Comparison of ENCODE assay signal across 9 cellular contexts in the genomic region with DNA sequence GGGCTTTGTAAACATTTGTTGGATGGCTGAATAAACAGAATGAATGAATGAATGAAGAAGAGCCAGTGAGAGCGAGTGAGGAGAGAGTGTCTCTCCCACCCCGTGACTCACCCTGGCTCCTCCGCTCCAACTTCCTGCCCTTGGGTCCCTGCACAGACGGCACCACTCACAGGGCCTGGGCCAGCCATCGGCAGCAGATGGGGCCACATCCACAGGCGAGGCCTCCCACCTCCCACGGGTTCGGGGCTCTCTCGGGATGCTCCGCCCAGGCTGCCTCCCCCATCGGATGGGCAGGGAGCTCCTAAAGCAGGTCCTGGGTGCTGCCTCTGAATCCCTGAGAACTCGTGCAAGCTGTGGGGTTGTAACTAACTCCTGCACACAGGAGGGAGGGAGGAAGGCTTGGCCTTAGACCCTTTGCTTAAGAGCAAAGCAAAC. TPM values are rescaled to one million over a fixed set of nuclear protein-coding genes. Genes with fewer than 3 reads are reported as not detected.
DNase-seq lines count a peak whose midpoint lies in the region; ATAC-seq and TF ChIP-seq lines count a peak whose summit lies in the region.
"Had no signal": no experiment of that assay in that cellular context is flagged by ENCODE, and none has a peak within 500 bp of the region (broad histone marks: within the 10 kb centered on the region; RNA-seq: fewer than 3 reads in every experiment).

No MANE protein-coding gene starts in this region.

- H3K27me3 ChIP-seq in SJCRH30, result no peaks in the 10 kb centered on the region
- H3K27me3 ChIP-seq in rectal smooth muscle tissue (ENCODE audit: control insufficient read depth, insufficient read depth, low read length), result no peaks in the 10 kb centered on the region
- H3K27me3 ChIP-seq: neutrophil had no signal

- H3K9me3 ChIP-seq in HEK293 (ENCODE audit: control insufficient read depth, insufficient read depth, low read depth, low read length), result no peaks in the 10 kb centered on the region
- no peaks in the 10 kb centered on the region for H3K9me3 ChIP-seq in SJCRH30 (replicated peaks)
- H3K9me3 ChIP-seq: neutrophil had no signal

- peaks cover 10% of the 10 kb centered on the region for H3K27me3 Mint-ChIP-seq in glutamatergic neuron (ENCODE audit: unreplicated experiment)
- H3K27me3 Mint-ChIP-seq in activated CD4-positive, alpha-beta memory T cell treated with anti-CD3 and anti-CD28 coated beads for 36 hours, result no peaks in the 10 kb centered on the region

- DNase-seq in SJCRH30 (peak; percentile 24 to 34), glutamatergic neuron (peak; percentile 38), middle frontal gyrus (ENCODE audit: extremely low spot score, low spot score) (no peak), NCI-H69 (lab: John Stamatoyannopoulos, UW) (no peak)
- no peak for DNase-seq in activated CD4-positive, alpha-beta memory T cell treated with anti-CD3 and anti-CD28 coated beads for 36 hours

- no peak overlapping the region; the same call in 1 of the 2 replicates for H3K27ac ChIP-seq in HEK293 (ENCODE audit: extremely low read depth, low read depth, low read length)
- no peak overlapping the region for H3K27ac ChIP-seq in SJCRH30
- peak overlapping the region; percentile 58 for H3K27ac ChIP-seq in rectal smooth muscle tissue (ENCODE audit: low read depth, low read length)
- H3K27ac ChIP-seq: neutrophil had no signal

- intact Hi-C loops in activated CD4-positive, alpha-beta memory T cell treated with anti-CD3 and anti-CD28 coated beads for 36 hours (cut with micrococcal nuclease), result loop anchor here (5.0 kb wide), 1 partner anchor 365 kb away; no protein-coding TSS in a partner anchor

- TF ChIP-seq CTCF in HEK293 (tag by site-specific recombination; IDR thresholded peaks at IDR 0.05), result no peak
- TF ChIP-seq CTCF in glutamatergic neuron (IDR thresholded peaks at IDR 0.05; ENCODE audit: partially characterized antibody, unreplicated experiment), result no peak

- peaks cover 14% of the 10 kb centered on the region for H3K4me1 Mint-ChIP-seq in glutamatergic neuron (ENCODE audit: low read depth, unreplicated experiment)
- H3K4me1 Mint-ChIP-seq in activated CD4-positive, alpha-beta memory T cell treated with anti-CD3 and anti-CD28 coated beads for 36 hours (ENCODE audit: low read depth), result peaks cover 15% of the 10 kb centered on the region

- no peak overlapping the region for H3K27ac Mint-ChIP-seq in glutamatergic neuron (ENCODE audit: unreplicated experiment)
- H3K27ac Mint-ChIP-seq in activated CD4-positive, alpha-beta memory T cell treated with anti-CD3 and anti-CD28 coated beads for 36 hours, result no peak overlapping the region

- no peak for ATAC-seq in HG03432 (IDR thresholded peaks at IDR 0.05; ENCODE audit: unreplicated experiment)

- H3K9ac ChIP-seq in rectal smooth muscle tissue (ENCODE audit: low read length), result no peak overlapping the region

- POLR2A ChIA-PET in HEK293 (lab: Yijun Ruan, JAX), result no interaction called here
- POLR2A ChIA-PET in activated CD4-positive, alpha-beta memory T cell treated with anti-CD3 and anti-CD28 coated beads for 36 hours (lab: Charles Lee), result no interaction called here

- H3K36me3 ChIP-seq in HEK293 (ENCODE audit: control insufficient read depth in 2 of 2, insufficient read depth in 1 of 2, low read length in 2 of 2) (peaks cover 0 to 5% of the 10 kb centered on the region in 2 experiments; a peak in 1 of 3 replicates), SJCRH30 (no peaks in the 10 kb centered on the region), rectal smooth muscle tissue (ENCODE audit: control insufficient read depth, insufficient read depth, low read length) (peaks cover 2% of the 10 kb centered on the region)
- H3K36me3 ChIP-seq: neutrophil had no signal

- peaks cover 6% of the 10 kb centered on the region for H3K9me3 Mint-ChIP-seq in glutamatergic neuron (ENCODE audit: unreplicated experiment)
- no peaks in the 10 kb centered on the region for H3K9me3 Mint-ChIP-seq in activated CD4-positive, alpha-beta memory T cell treated with anti-CD3 and anti-CD28 coated beads for 36 hours

- no peaks in the 10 kb centered on the region for H3K36me3 Mint-ChIP-seq in glutamatergic neuron (ENCODE audit: unreplicated experiment)
- H3K36me3 Mint-ChIP-seq in activated CD4-positive, alpha-beta memory T cell treated with anti-CD3 and anti-CD28 coated beads for 36 hours, result no peaks in the 10 kb centered on the region

- CTCF ChIA-PET in HEK293 (lab: Yijun Ruan, JAX), result interaction anchor here (0.6 to 1.2 kb wide), 4 partner anchors 14 to 363 kb away, joined by 3 to 9 read pairs (median 4); no protein-coding TSS in a partner anchor
- CTCF ChIA-PET in activated CD4-positive, alpha-beta memory T cell treated with anti-CD3 and anti-CD28 coated beads for 36 hours (lab: Charles Lee), result no interaction called here

- no peak overlapping the region for H3K4me3 Mint-ChIP-seq in glutamatergic neuron (ENCODE audit: unreplicated experiment)
- no peak overlapping the region for H3K4me3 Mint-ChIP-seq in activated CD4-positive, alpha-beta memory T cell treated with anti-CD3 and anti-CD28 coated beads for 36 hours

- peaks cover 25% of the 10 kb centered on the region for H3K4me1 ChIP-seq in HEK293 (ENCODE audit: control insufficient read depth, insufficient read depth, low read length)
- peaks cover 15% of the 10 kb centered on the region; the same call in 1 of the 2 replicates for H3K4me1 ChIP-seq in SJCRH30
- H3K4me1 ChIP-seq in rectal smooth muscle tissue (ENCODE audit: control insufficient read depth, insufficient read depth, low read length), result peaks cover 32% of the 10 kb centered on the region

- no peak overlapping the region for H3K4me3 ChIP-seq in HEK293 (ENCODE audit: low read depth, low read length)
- no peak overlapping the region for H3K4me3 ChIP-seq in SJCRH30
- H3K4me3 ChIP-seq in rectal smooth muscle tissue (ENCODE audit: low read length), result no peak overlapping the region

TF ChIP-seq in HEK293, 187 proteins besides CTCF, POLR2A, EP300 and RAD21 (continues in another document):
- TF ChIP-seq ZNF146 (tag by site-specific recombination; IDR thresholded peaks at IDR 0.05) (no peak), HOXD13 (CRISPR knock-in tag; IDR thresholded peaks at IDR 0.05; ENCODE audit: borderline replicate concordance) (no peak), ZBTB20 (tag by site-specific recombination; IDR thresholded peaks at IDR 0.05) (no peak)
- TF ChIP-seq, protein P1, sequence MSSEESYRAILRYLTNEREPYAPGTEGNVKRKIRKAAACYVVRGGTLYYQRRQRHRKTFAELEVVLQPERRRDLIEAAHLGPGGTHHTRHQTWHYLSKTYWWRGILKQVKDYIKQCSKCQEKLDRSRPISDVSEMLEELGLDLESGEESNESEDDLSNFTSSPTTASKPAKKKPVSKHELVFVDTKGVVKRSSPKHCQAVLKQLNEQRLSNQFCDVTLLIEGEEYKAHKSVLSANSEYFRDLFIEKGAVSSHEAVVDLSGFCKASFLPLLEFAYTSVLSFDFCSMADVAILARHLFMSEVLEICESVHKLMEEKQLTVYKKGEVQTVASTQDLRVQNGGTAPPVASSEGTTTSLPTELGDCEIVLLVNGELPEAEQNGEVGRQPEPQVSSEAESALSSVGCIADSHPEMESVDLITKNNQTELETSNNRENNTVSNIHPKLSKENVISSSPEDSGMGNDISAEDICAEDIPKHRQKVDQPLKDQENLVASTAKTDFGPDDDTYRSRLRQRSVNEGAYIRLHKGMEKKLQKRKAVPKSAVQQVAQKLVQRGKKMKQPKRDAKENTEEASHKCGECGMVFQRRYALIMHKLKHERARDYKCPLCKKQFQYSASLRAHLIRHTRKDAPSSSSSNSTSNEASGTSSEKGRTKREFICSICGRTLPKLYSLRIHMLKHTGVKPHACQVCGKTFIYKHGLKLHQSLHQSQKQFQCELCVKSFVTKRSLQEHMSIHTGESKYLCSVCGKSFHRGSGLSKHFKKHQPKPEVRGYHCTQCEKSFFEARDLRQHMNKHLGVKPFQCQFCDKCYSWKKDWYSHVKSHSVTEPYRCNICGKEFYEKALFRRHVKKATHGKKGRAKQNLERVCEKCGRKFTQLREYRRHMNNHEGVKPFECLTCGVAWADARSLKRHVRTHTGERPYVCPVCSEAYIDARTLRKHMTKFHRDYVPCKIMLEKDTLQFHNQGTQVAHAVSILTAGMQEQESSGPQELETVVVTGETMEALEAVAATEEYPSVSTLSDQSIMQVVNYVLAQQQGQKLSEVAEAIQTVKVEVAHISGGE (tag by site-specific recombination; conservative IDR thresholded peaks at IDR 0.05; ENCODE audit: low read depth), result no peak
- TF ChIP-seq, protein P2, sequence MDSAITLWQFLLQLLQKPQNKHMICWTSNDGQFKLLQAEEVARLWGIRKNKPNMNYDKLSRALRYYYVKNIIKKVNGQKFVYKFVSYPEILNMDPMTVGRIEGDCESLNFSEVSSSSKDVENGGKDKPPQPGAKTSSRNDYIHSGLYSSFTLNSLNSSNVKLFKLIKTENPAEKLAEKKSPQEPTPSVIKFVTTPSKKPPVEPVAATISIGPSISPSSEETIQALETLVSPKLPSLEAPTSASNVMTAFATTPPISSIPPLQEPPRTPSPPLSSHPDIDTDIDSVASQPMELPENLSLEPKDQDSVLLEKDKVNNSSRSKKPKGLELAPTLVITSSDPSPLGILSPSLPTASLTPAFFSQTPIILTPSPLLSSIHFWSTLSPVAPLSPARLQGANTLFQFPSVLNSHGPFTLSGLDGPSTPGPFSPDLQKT (IDR thresholded peaks at IDR 0.05; ENCODE audit: borderline replicate concordance, low read depth, low read length), result no peak
- TF ChIP-seq, protein P3, sequence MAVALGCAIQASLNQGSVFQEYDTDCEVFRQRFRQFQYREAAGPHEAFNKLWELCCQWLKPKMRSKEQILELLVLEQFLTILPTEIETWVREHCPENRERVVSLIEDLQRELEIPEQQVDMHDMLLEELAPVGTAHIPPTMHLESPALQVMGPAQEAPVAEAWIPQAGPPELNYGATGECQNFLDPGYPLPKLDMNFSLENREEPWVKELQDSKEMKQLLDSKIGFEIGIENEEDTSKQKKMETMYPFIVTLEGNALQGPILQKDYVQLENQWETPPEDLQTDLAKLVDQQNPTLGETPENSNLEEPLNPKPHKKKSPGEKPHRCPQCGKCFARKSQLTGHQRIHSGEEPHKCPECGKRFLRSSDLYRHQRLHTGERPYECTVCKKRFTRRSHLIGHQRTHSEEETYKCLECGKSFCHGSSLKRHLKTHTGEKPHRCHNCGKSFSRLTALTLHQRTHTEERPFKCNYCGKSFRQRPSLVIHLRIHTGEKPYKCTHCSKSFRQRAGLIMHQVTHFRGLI (tag by site-specific recombination; IDR thresholded peaks at IDR 0.05), result no peak

RNA-seq across cellular contexts. Expression of a gene that starts 41.3 kb away (rescaled TPM):
- total RNA-seq in SJCRH30 (2014; rRNA removed; shearing (Covaris generic)), result 17.5 and 18.6 TPM in 2 replicates
- total RNA-seq in glutamatergic neuron (ENCODE audit: unreplicated experiment), result 47.2 TPM
- total RNA-seq in activated CD4-positive, alpha-beta memory T cell treated with anti-CD3 and anti-CD28 coated beads for 36 hours, result 10 to 100 TPM; 86.6 to 90.4 TPM

RNA-seq across cellular contexts. Expression of a gene that starts 41.8 kb away (rescaled TPM):
- total RNA-seq in SJCRH30 (2014; rRNA removed; shearing (Covaris generic)), result 72.6 and 79.4 TPM in 2 replicates
- total RNA-seq in glutamatergic neuron (ENCODE audit: unreplicated experiment), result 46.2 TPM
- total RNA-seq in activated CD4-positive, alpha-beta memory T cell treated with anti-CD3 and anti-CD28 coated beads for 36 hours, result 10 to 100 TPM; 54.3 to 56.8 TPM

Comparison
In these comparisons a context has a peak if more than half of its experiments do, and no peak if none do; other contexts are left out.
1. DNase-seq: peak in SJCRH30 (2 of 2) and glutamatergic neuron (single experiment); none in middle frontal gyrus (single experiment), NCI-H69 (single experiment) and activated CD4-positive, alpha-beta memory T cell treated with anti-CD3 and anti-CD28 coated beads for 36 hours (single experiment).